ENCODE assay signal across 22 cellular contexts in the genomic region with DNA sequence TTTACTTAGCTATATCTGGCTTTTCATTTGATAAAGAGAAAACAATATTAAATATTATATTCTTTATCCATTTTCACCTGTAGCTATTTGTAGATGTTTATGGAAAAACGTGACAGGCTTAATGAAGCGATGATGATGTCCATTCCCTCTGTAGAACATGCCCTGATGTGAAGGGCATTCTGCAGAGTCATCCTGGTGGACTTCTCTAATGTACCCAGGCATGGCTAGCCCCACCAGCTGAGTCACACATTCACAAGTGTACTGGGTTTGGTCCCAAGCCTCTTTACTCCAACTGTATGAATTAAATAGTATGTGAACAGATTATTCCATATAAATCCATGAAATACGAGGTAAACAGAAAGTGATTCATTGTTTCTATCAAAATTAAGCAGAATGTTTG.
DNase-seq lines count a peak whose midpoint lies in the region; ATAC-seq and FAIRE-seq lines count a peak whose summit lies in the region.
"Had no signal": no experiment of that assay in that cellular context is flagged by ENCODE, and none has a peak within 500 bp of the region (broad histone marks: within the 10 kb centered on the region; RNA-seq: fewer than 3 reads in every experiment).

No MANE protein-coding gene starts in this region.

- FAIRE-seq in HTR-8/SVneo (lab: Jason Lieb, UNC) = no peak
- FAIRE-seq: G401.6, HepG2, K562 had no signal

- ATAC-seq in GM18873 (IDR thresholded peaks at IDR 0.05; ENCODE audit: low FRiP score, unreplicated experiment) = no peak
- ATAC-seq: GM23338, HepG2, K562, PC-3 had no signal

- peak; percentile 8 to 13 for DNase-seq in SHP77 (lab: John Stamatoyannopoulos, UW)
- DNase-seq in SHP77 treated with DMSO at 0.1 percent for 48 hours (lab: John Stamatoyannopoulos, UW) = no peak
- peak; percentile 9 for DNase-seq in H4 (ENCODE audit: low spot score)
- peak; percentile 28 for DNase-seq in astrocyte of the hippocampus (ENCODE audit: low read depth, low spot score)
- DNase-seq in renal cortical epithelial cell (ENCODE audit: low read depth) = peak; percentile 19
- DNase-seq in stimulated activated CD4-positive, alpha-beta T cell treated with anti-CD3 and anti-CD28 coated beads, Interleukin-15, amount 100 ng/mL, for 24 hours = no peak
- DNase-seq in HTR-8/SVneo (ENCODE audit: insufficient read length, low spot score) = no peak
- DNase-seq: 8988T, DMS153, HCEC 1CT, Kasumi-1, MM.1S, NCI-H2029, NCI-H446, NCI-H524 treated with DMSO at 0.1 percent for 48 hours, NCI-H774, PC-3 had no signal

Comparison
In these comparisons a context has a peak if more than half of its experiments do, and no peak if none do; other contexts are left out.
1. DNase-seq: peak in SHP77 (2 of 2), H4 (single experiment), astrocyte of the hippocampus (single experiment) and renal cortical epithelial cell (single experiment); none in SHP77 treated with DMSO at 0.1 percent for 48 hours (single experiment), stimulated activated CD4-positive, alpha-beta T cell treated with anti-CD3 and anti-CD28 coated beads, Interleukin-15, amount 100 ng/mL, for 24 hours (single experiment) and HTR-8/SVneo (single experiment).